Comparison of ENCODE assay signal across 8 cellular contexts in the genomic region with DNA sequence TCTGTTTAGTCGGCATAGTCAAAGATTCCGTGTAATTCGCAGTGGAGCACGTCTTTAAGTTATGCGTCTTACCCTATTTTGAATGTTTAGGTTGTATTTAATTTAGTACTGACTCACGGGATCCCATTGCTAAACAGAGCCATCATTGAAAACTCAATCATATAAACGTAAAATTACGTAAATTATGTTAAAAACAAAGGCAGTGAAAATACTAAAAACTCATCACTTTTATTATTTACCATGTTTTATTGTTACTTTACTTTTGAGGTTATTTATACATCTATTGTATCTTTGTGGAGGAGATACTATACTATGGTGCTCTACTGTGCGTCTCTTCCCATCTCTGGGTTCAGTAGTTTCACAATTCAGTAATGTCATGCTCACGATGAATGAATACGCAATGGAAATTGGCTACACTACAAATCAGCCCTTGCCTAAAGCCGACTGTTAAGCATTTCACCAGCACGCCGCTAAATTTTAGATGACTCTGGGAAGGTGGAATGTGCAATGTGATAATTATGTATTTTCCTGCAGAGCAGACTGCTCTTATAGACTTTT. TPM values are rescaled to one million over a fixed set of nuclear protein-coding genes. Genes with fewer than 3 reads are reported as not detected.
DNase-seq lines count a peak whose midpoint lies in the region; ATAC-seq and FAIRE-seq lines count a peak whose summit lies in the region.

No MANE protein-coding gene starts in this region.

- FAIRE-seq in urothelium cell line (lab: Jason Lieb, UNC), result no peak

- no peaks in the 10 kb centered on the region for H3K27me3 Mint-ChIP-seq in activated CD4-positive, alpha-beta T cell treated with anti-CD3 and anti-CD28 coated beads for 36 hours
- H3K27me3 Mint-ChIP-seq in activated naive CD8-positive, alpha-beta T cell treated with anti-CD3 and anti-CD28 coated beads for 36 hours, result no peaks in the 10 kb centered on the region

- H3K9me3 Mint-ChIP-seq in activated CD4-positive, alpha-beta T cell treated with anti-CD3 and anti-CD28 coated beads for 36 hours (ENCODE audit: low read depth), result no peaks in the 10 kb centered on the region
- no peaks in the 10 kb centered on the region for H3K9me3 Mint-ChIP-seq in activated naive CD8-positive, alpha-beta T cell treated with anti-CD3 and anti-CD28 coated beads for 36 hours

- peaks cover 2% of the 10 kb centered on the region for H3K36me3 Mint-ChIP-seq in activated CD4-positive, alpha-beta T cell treated with anti-CD3 and anti-CD28 coated beads for 36 hours (ENCODE audit: low read depth)
- H3K36me3 Mint-ChIP-seq in activated naive CD8-positive, alpha-beta T cell treated with anti-CD3 and anti-CD28 coated beads for 36 hours, result peaks cover 4% of the 10 kb centered on the region

- intact Hi-C loops in activated CD4-positive, alpha-beta T cell treated with anti-CD3 and anti-CD28 coated beads for 36 hours (cut with DNase I, micrococcal nuclease), result loop anchor here (1.0 to 10.0 kb wide), 8 partner anchors 29 to 853 kb away; a partner anchor contains a TSS
- intact Hi-C loops in Right ventricle myocardium superior (cut with DNase I), result no loop called here

- POLR2A ChIA-PET in activated CD4-positive, alpha-beta T cell treated with anti-CD3 and anti-CD28 coated beads for 36 hours (lab: Charles Lee), result no interaction called here

- peak; percentile 47 for ATAC-seq in activated CD4-positive, alpha-beta T cell treated with anti-CD3 and anti-CD28 coated beads for 36 hours
- ATAC-seq in Right ventricle myocardium superior (ENCODE audit: poor library complexity), result peak; percentile 59

- CTCF ChIA-PET in activated CD4-positive, alpha-beta T cell treated with anti-CD3 and anti-CD28 coated beads for 36 hours (lab: Charles Lee), result interaction anchor here (1.1 to 1.3 kb wide), 3 partner anchors 21 to 110 kb away, joined by 3 to 5 read pairs (median 3); no protein-coding TSS in a partner anchor

- peak overlapping the region; percentile 93 for H3K27ac Mint-ChIP-seq in activated CD4-positive, alpha-beta T cell treated with anti-CD3 and anti-CD28 coated beads for 36 hours
- peak overlapping the region; percentile 93 for H3K27ac Mint-ChIP-seq in activated naive CD8-positive, alpha-beta T cell treated with anti-CD3 and anti-CD28 coated beads for 36 hours

- peak; percentile 22 for DNase-seq in activated CD4-positive, alpha-beta T cell treated with anti-CD3 and anti-CD28 coated beads for 36 hours
- no peak for DNase-seq in activated CD4-positive, alpha-beta T cell treated with anti-CD3 and anti-CD28 coated beads for 1 hour
- DNase-seq in NCI-H1417 (lab: John Stamatoyannopoulos, UW), result peak; percentile 20 to 64 (median 54)
- DNase-seq in activated naive CD8-positive, alpha-beta T cell treated with anti-CD3 and anti-CD28 coated beads for 36 hours, result no peak
- no peak for DNase-seq in Right ventricle myocardium superior
- DNase-seq in pons (ENCODE audit: low spot score), result peak; percentile 42
- no peak for DNase-seq in urothelium cell line (ENCODE audit: low spot score)
- no peak for DNase-seq in NK-92 (lab: John Stamatoyannopoulos, UW; ENCODE audit: unreplicated experiment)

- peaks cover 21% of the 10 kb centered on the region for H3K4me1 Mint-ChIP-seq in activated CD4-positive, alpha-beta T cell treated with anti-CD3 and anti-CD28 coated beads for 36 hours
- peaks cover 29% of the 10 kb centered on the region for H3K4me1 Mint-ChIP-seq in activated naive CD8-positive, alpha-beta T cell treated with anti-CD3 and anti-CD28 coated beads for 36 hours

- peak overlapping the region; percentile 86 for H3K4me3 Mint-ChIP-seq in activated CD4-positive, alpha-beta T cell treated with anti-CD3 and anti-CD28 coated beads for 36 hours
- peak overlapping the region; percentile 84 for H3K4me3 Mint-ChIP-seq in activated naive CD8-positive, alpha-beta T cell treated with anti-CD3 and anti-CD28 coated beads for 36 hours

RNA-seq across cellular contexts. Expression of a gene that starts 0.9 kb away (rescaled TPM):
- total RNA-seq in activated CD4-positive, alpha-beta T cell treated with anti-CD3 and anti-CD28 coated beads for 36 hours, result 10 to 100 TPM; 83.7 to 86.9 TPM
- total RNA-seq in activated naive CD8-positive, alpha-beta T cell treated with anti-CD3 and anti-CD28 coated beads for 36 hours, result 10 to 100 TPM; 97.3 to 99.7 TPM
- 366 TPM for total RNA-seq in Right ventricle myocardium superior

RNA-seq across cellular contexts. Expression of a gene that starts 5.1 kb away (rescaled TPM):
- 1 to 10 TPM; 5.4 to 6.3 TPM for total RNA-seq in activated CD4-positive, alpha-beta T cell treated with anti-CD3 and anti-CD28 coated beads for 36 hours
- 1 to 10 TPM; 4.3 TPM for total RNA-seq in activated naive CD8-positive, alpha-beta T cell treated with anti-CD3 and anti-CD28 coated beads for 36 hours
- 38.9 TPM for total RNA-seq in Right ventricle myocardium superior

RNA-seq across cellular contexts. Expression of a gene that starts 43.3 kb away (rescaled TPM):
- 1 to 10 TPM; 3.8 to 7.6 TPM for total RNA-seq in activated CD4-positive, alpha-beta T cell treated with anti-CD3 and anti-CD28 coated beads for 36 hours
- total RNA-seq in activated naive CD8-positive, alpha-beta T cell treated with anti-CD3 and anti-CD28 coated beads for 36 hours, result 1 to 10 TPM; 4.6 to 5.0 TPM
- total RNA-seq in Right ventricle myocardium superior, result 23.3 TPM

RNA-seq across cellular contexts. Expression of a gene that starts 43.3 kb away (rescaled TPM):
- total RNA-seq in activated CD4-positive, alpha-beta T cell treated with anti-CD3 and anti-CD28 coated beads for 36 hours, result 10 to 100 TPM in 1 of 2 experiments, 1 to 10 TPM in 1; 9.3 to 18.1 TPM
- 10 to 100 TPM; 17.2 to 19.9 TPM for total RNA-seq in activated naive CD8-positive, alpha-beta T cell treated with anti-CD3 and anti-CD28 coated beads for 36 hours
- 59.2 TPM for total RNA-seq in Right ventricle myocardium superior

RNA-seq across cellular contexts. Expression of a gene that starts 43.7 kb away (rescaled TPM):
- 10 to 100 TPM; 28.1 to 30.3 TPM for total RNA-seq in activated CD4-positive, alpha-beta T cell treated with anti-CD3 and anti-CD28 coated beads for 36 hours
- 10 to 100 TPM; 41.2 to 41.7 TPM for total RNA-seq in activated naive CD8-positive, alpha-beta T cell treated with anti-CD3 and anti-CD28 coated beads for 36 hours
- total RNA-seq in Right ventricle myocardium superior, result 18.4 TPM

Comparison
In these comparisons a context has a peak if more than half of its experiments do, and no peak if none do; other contexts are left out.
1. DNase-seq: peak in activated CD4-positive, alpha-beta T cell treated with anti-CD3 and anti-CD28 coated beads for 36 hours (single experiment), NCI-H1417 (3 of 3) and pons (single experiment); none in activated CD4-positive, alpha-beta T cell treated with anti-CD3 and anti-CD28 coated beads for 1 hour (single experiment), activated naive CD8-positive, alpha-beta T cell treated with anti-CD3 and anti-CD28 coated beads for 36 hours (single experiment), Right ventricle myocardium superior (single experiment), urothelium cell line (single experiment) and NK-92 (single experiment).